1 cellular context compared by ENCODE assay signal in genomic region chr3:173913397-173913796, GRCh38.
TF ChIP-seq lines count a peak whose summit lies in the region.

No MANE protein-coding gene starts in this region.

TF ChIP-seq in SK-N-SH treated with all-trans-retinoic acid at 6 μM for 48 hours, 23 proteins besides CTCF, POLR2A, EP300 and RAD21 (continued from another document):
- TF ChIP-seq, protein P1, sequence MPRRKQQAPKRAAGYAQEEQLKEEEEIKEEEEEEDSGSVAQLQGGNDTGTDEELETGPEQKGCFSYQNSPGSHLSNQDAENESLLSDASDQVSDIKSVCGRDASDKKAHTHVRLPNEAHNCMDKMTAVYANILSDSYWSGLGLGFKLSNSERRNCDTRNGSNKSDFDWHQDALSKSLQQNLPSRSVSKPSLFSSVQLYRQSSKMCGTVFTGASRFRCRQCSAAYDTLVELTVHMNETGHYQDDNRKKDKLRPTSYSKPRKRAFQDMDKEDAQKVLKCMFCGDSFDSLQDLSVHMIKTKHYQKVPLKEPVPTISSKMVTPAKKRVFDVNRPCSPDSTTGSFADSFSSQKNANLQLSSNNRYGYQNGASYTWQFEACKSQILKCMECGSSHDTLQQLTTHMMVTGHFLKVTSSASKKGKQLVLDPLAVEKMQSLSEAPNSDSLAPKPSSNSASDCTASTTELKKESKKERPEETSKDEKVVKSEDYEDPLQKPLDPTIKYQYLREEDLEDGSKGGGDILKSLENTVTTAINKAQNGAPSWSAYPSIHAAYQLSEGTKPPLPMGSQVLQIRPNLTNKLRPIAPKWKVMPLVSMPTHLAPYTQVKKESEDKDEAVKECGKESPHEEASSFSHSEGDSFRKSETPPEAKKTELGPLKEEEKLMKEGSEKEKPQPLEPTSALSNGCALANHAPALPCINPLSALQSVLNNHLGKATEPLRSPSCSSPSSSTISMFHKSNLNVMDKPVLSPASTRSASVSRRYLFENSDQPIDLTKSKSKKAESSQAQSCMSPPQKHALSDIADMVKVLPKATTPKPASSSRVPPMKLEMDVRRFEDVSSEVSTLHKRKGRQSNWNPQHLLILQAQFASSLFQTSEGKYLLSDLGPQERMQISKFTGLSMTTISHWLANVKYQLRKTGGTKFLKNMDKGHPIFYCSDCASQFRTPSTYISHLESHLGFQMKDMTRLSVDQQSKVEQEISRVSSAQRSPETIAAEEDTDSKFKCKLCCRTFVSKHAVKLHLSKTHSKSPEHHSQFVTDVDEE (CRISPR knock-in tag; IDR thresholded peaks at IDR 0.05), result no peak
- no peak for TF ChIP-seq PPARA (CRISPR knock-in tag; IDR thresholded peaks at IDR 0.05; ENCODE audit: borderline replicate concordance)
- TF ChIP-seq RARB (CRISPR knock-in tag; IDR thresholded peaks at IDR 0.05), result no peak
